9 cellular contexts compared by ENCODE assay signal in genomic region chr2:234136461-234136860, GRCh38.
DNase-seq lines count a peak whose midpoint lies in the region; ATAC-seq and TF ChIP-seq lines count a peak whose summit lies in the region.
"Had no signal": no experiment of that assay in that cellular context is flagged by ENCODE, and none has a peak within 500 bp of the region (broad histone marks: within the 10 kb centered on the region; RNA-seq: fewer than 3 reads in every experiment).

No MANE protein-coding gene starts in this region.

- H3K27me3 ChIP-seq in DND-41 (ENCODE audit: insufficient read depth, low read length, poor library complexity): no peaks in the 10 kb centered on the region
- no peaks in the 10 kb centered on the region for H3K27me3 ChIP-seq in mesenchymal stem cell (ENCODE audit: control insufficient read depth in 1 of 2, insufficient read depth in 1 of 2, low read length in 2 of 2)

- H3K27ac Mint-ChIP-seq in activated naive CD8-positive, alpha-beta T cell treated with anti-CD3 and anti-CD28 coated beads, Interleukin-2, amount 10 ng/mL, durations not matched to agents 7 days and 5 days: peak overlapping the region; percentile 64
- H3K27ac Mint-ChIP-seq: memory B cell had no signal

- H3K79me1 ChIP-seq in mesenchymal stem cell (replicated peaks; ENCODE audit: low read length, poor library complexity, severe bottlenecking): peaks cover 1% of the 10 kb centered on the region

- H3K27ac ChIP-seq in DND-41 (ENCODE audit: low read length) (peak overlapping the region; percentile 76), mesenchymal stem cell (ENCODE audit: low read length, poor library complexity, severe bottlenecking) (peak overlapping the region; percentile 96), coronary artery (no peak overlapping the region)

- no peaks in the 10 kb centered on the region for H3K9me3 Mint-ChIP-seq in activated naive CD8-positive, alpha-beta T cell treated with anti-CD3 and anti-CD28 coated beads, Interleukin-2, amount 10 ng/mL, durations not matched to agents 7 days and 5 days
- H3K9me3 Mint-ChIP-seq: memory B cell had no signal

- no peak overlapping the region for H3K9ac ChIP-seq in DND-41 (ENCODE audit: low read depth, low read length)
- H3K9ac ChIP-seq in mesenchymal stem cell (ENCODE audit: low read length): no peak overlapping the region

- peak; percentile 47 for TF ChIP-seq CTCF in DND-41 (IDR thresholded peaks at IDR 0.05; ENCODE audit: borderline replicate concordance, extremely low read depth, low read length, poor library complexity, severe bottlenecking)
- no peak for TF ChIP-seq CTCF in coronary artery (IDR thresholded peaks at IDR 0.05)

- H3K36me3 ChIP-seq in DND-41 (ENCODE audit: insufficient read depth, low read length) (no peaks in the 10 kb centered on the region), mesenchymal stem cell (ENCODE audit: control insufficient read depth in 1 of 2, insufficient read depth in 2 of 2, low read depth in 1 of 2, low read length in 2 of 2) (no peaks in the 10 kb centered on the region)

- no peaks in the 10 kb centered on the region for H4K20me1 ChIP-seq in DND-41 (ENCODE audit: insufficient read depth, low read length)

- no peak overlapping the region for H3K18ac ChIP-seq in mesenchymal stem cell (ENCODE audit: low read depth in 1 of 2, low read length in 2 of 2)

- peak overlapping the region; percentile 99 for H2BK5ac ChIP-seq in mesenchymal stem cell (ENCODE audit: low read depth, low read length, poor library complexity, severe bottlenecking)

- no peak overlapping the region for H2BK12ac ChIP-seq in mesenchymal stem cell (ENCODE audit: low read length in 2 of 2)

- POLR2A ChIA-PET in activated naive CD8-positive, alpha-beta T cell treated with anti-CD3 and anti-CD28 coated beads, Interleukin-2, amount 10 ng/mL, durations not matched to agents 7 days and 5 days (lab: Charles Lee): interaction anchor here (1.1 to 2.3 kb wide), 6 partner anchors 152 to 365 kb away, joined by 4 to 13 read pairs (median 8); partner anchors contain the start of gene ARL4C

- ATAC-seq in DND-41 (ENCODE audit: insufficient read depth, low read depth) (peak; percentile 47; the same call in 1 of the 3 replicates), HG03442 (IDR thresholded peaks at IDR 0.05; ENCODE audit: unreplicated experiment) (no peak)
- ATAC-seq in activated naive CD8-positive, alpha-beta T cell treated with anti-CD3 and anti-CD28 coated beads, Interleukin-2, amount 10 ng/mL, durations not matched to agents 7 days and 5 days (ENCODE audit: low read depth): no peak

- H3K23ac ChIP-seq in mesenchymal stem cell (ENCODE audit: low read length in 2 of 2): no peak overlapping the region

- H2AK5ac ChIP-seq in mesenchymal stem cell (ENCODE audit: low read length, severe bottlenecking): peak overlapping the region; percentile 72

- H3K4me3 Mint-ChIP-seq in activated naive CD8-positive, alpha-beta T cell treated with anti-CD3 and anti-CD28 coated beads, Interleukin-2, amount 10 ng/mL, durations not matched to agents 7 days and 5 days: peak overlapping the region; percentile 28
- H3K4me3 Mint-ChIP-seq: memory B cell had no signal

- no peaks in the 10 kb centered on the region for H3K9me3 ChIP-seq in DND-41 (ENCODE audit: insufficient read depth, low read length, severe bottlenecking)
- peaks cover 4% of the 10 kb centered on the region for H3K9me3 ChIP-seq in mesenchymal stem cell (ENCODE audit: control insufficient read depth, low read length)

- H3K4me2 ChIP-seq in DND-41 (ENCODE audit: insufficient read depth, low read length) (no peak overlapping the region), mesenchymal stem cell (ENCODE audit: low read length, poor library complexity, severe bottlenecking) (no peak overlapping the region)

- no peaks in the 10 kb centered on the region for H3K79me2 ChIP-seq in DND-41 (ENCODE audit: insufficient read depth, low read length)

- H2BK120ac ChIP-seq in mesenchymal stem cell (ENCODE audit: low read depth, low read length): no peak overlapping the region

- DNase-seq in DND-41 (peak; percentile 24), LoVo (ENCODE audit: low spot score) (peak; percentile 30), mesenchymal stem cell (no peak), coronary artery (ENCODE audit: low spot score) (no peak), NCI-H1694 treated with DMSO at 0.1 percent for 48 hours (lab: John Stamatoyannopoulos, UW) (no peak)
- no peak for DNase-seq in activated naive CD8-positive, alpha-beta T cell treated with anti-CD3 and anti-CD28 coated beads, Interleukin-2, amount 10 ng/mL, durations not matched to agents 7 days and 5 days
- no peak for DNase-seq in effector CD8-positive, alpha-beta T cell (lab: John Stamatoyannopoulos, UW)

- no peak overlapping the region for H4K8ac ChIP-seq in mesenchymal stem cell (ENCODE audit: low read length)

- no peak overlapping the region for H2AFZ ChIP-seq in DND-41 (ENCODE audit: low read depth, low read length)
- H2AFZ ChIP-seq in mesenchymal stem cell (ENCODE audit: low read depth, low read length): no peak overlapping the region

- H3K4me1 Mint-ChIP-seq in activated naive CD8-positive, alpha-beta T cell treated with anti-CD3 and anti-CD28 coated beads, Interleukin-2, amount 10 ng/mL, durations not matched to agents 7 days and 5 days: peaks cover 13% of the 10 kb centered on the region

- no peak overlapping the region for H2BK15ac ChIP-seq in mesenchymal stem cell (ENCODE audit: low read depth, poor library complexity, severe bottlenecking)

- H3K27me3 Mint-ChIP-seq in activated naive CD8-positive, alpha-beta T cell treated with anti-CD3 and anti-CD28 coated beads, Interleukin-2, amount 10 ng/mL, durations not matched to agents 7 days and 5 days: no peaks in the 10 kb centered on the region

- no peak overlapping the region for H3K4me3 ChIP-seq in DND-41 (ENCODE audit: low read depth in 1 of 2, low read length in 2 of 2)
- H3K4me3 ChIP-seq in mesenchymal stem cell (ENCODE audit: insufficient read depth in 1 of 2, low read depth in 1 of 2, low read length in 2 of 2): no peak overlapping the region
- H3K4me3 ChIP-seq in coronary artery: no peak overlapping the region

- peaks cover under 1% of the 10 kb centered on the region for H3K36me3 Mint-ChIP-seq in activated naive CD8-positive, alpha-beta T cell treated with anti-CD3 and anti-CD28 coated beads, Interleukin-2, amount 10 ng/mL, durations not matched to agents 7 days and 5 days
- H3K36me3 Mint-ChIP-seq: memory B cell had no signal

- H3K4me1 ChIP-seq in DND-41 (ENCODE audit: insufficient read depth, low read length) (peaks cover 31% of the 10 kb centered on the region), mesenchymal stem cell (ENCODE audit: control insufficient read depth, insufficient read depth, low read depth, low read length) (peaks cover 13% of the 10 kb centered on the region)

- H4K91ac ChIP-seq in mesenchymal stem cell (ENCODE audit: low read length): no peak overlapping the region

- H3K14ac ChIP-seq in mesenchymal stem cell (ENCODE audit: low read length in 2 of 2): no peak overlapping the region

- no peak overlapping the region for H3K4ac ChIP-seq in mesenchymal stem cell (ENCODE audit: low read depth in 1 of 2, low read length in 2 of 2)

Comparison
In these comparisons a context has a peak if more than half of its experiments do, and no peak if none do; other contexts are left out.
1. DNase-seq: peak in DND-41 (single experiment) and LoVo (single experiment); none in activated naive CD8-positive, alpha-beta T cell treated with anti-CD3 and anti-CD28 coated beads, Interleukin-2, amount 10 ng/mL, durations not matched to agents 7 days and 5 days (single experiment), mesenchymal stem cell (single experiment), effector CD8-positive, alpha-beta T cell (single experiment), coronary artery (single experiment) and NCI-H1694 treated with DMSO at 0.1 percent for 48 hours (single experiment).
2. H3K27ac ChIP-seq: peak in DND-41 (single experiment) and mesenchymal stem cell (single experiment); none in coronary artery (0 of 2).